ENCODE assay signal across 31 cellular contexts in genomic region chr12:103523771-103524170, GRCh38. TPM values are rescaled to one million over a fixed set of nuclear protein-coding genes. Genes with fewer than 3 reads are reported as not detected.
A peak's percentile ranks its signal among the peaks of the same experiment; 100 is the strongest.
DNase-seq lines count a peak whose midpoint lies in the region; ATAC-seq and TF ChIP-seq lines count a peak whose summit lies in the region.
"Had no signal": no experiment of that assay in that cellular context is flagged by ENCODE, and none has a peak within 500 bp of the region (broad histone marks: within the 10 kb centered on the region; RNA-seq: fewer than 3 reads in every experiment).

No MANE protein-coding gene starts in this region.

- ATAC-seq in left ventricle myocardium superior = no peak
- ATAC-seq: left lung; stimulated activated naive B cell treated with anti-CD40 and anti-IgM and Interleukin-4, amounts not matched to agents 10 μg/mL and 1 μg/mL and 100 μg/mL, for 72 hours; upper lobe of right lung had no signal

- peaks cover 9% of the 10 kb centered on the region for H3K9me3 Mint-ChIP-seq in type B pancreatic cell
- H3K9me3 Mint-ChIP-seq: CD4-positive, alpha-beta T cell; neural crest cell had no signal

- H3K4me3 Mint-ChIP-seq in type B pancreatic cell = no peak overlapping the region
- H3K4me3 Mint-ChIP-seq: activated naive CD8-positive, alpha-beta T cell; CD4-positive, alpha-beta T cell; neural crest cell; stimulated activated naive B cell treated with anti-CD40 and anti-IgM and Interleukin-4, amounts not matched to agents 10 μg/mL and 1 μg/mL and 100 μg/mL, for 72 hours had no signal

- DNase-seq in NCI-H146 (lab: John Stamatoyannopoulos, UW) = peak; percentile 18
- no peak for DNase-seq in NCI-H146 treated with DMSO at 0.1 percent for 48 hours (lab: John Stamatoyannopoulos, UW; ENCODE audit: unreplicated experiment)
- DNase-seq in NCI-H2171 (lab: John Stamatoyannopoulos, UW) = peak; percentile 27
- DNase-seq in type B pancreatic cell (ENCODE audit: extremely low spot score, unreplicated experiment) = no peak
- no peak for DNase-seq in NK-92 (lab: John Stamatoyannopoulos, UW; ENCODE audit: unreplicated experiment)
- no peak for DNase-seq in DMS114 treated with DMSO at 0.1 percent for 48 hours (lab: John Stamatoyannopoulos, UW; ENCODE audit: unreplicated experiment)
- DNase-seq in left ventricle myocardium superior = no peak
- DNase-seq: activated CD4-positive, alpha-beta T cell treated with anti-CD3 and anti-CD28 coated beads for 48 hours; CD4-positive, alpha-beta T cell; colonic mucosa; effector CD4-positive, alpha-beta T cell; EL; GM23248; hypothalamus; IMR-90; left lung; mesendoderm; NCI-H1092; NCI-H82; retina; RPMI8226; stimulated activated naive B cell treated with anti-CD40 and anti-IgM and Interleukin-4, amounts not matched to agents 10 μg/mL and 1 μg/mL and 100 μg/mL, for 72 hours; T-helper 9 cell; upper lobe of right lung had no signal

- H3K27me3 Mint-ChIP-seq in type B pancreatic cell = peaks cover 5% of the 10 kb centered on the region
- H3K27me3 Mint-ChIP-seq: activated naive CD8-positive, alpha-beta T cell had no signal

- peak overlapping the region; percentile 73 for H3K27ac Mint-ChIP-seq in type B pancreatic cell
- H3K27ac Mint-ChIP-seq: activated naive CD8-positive, alpha-beta T cell; CD4-positive, alpha-beta T cell; stimulated activated naive B cell treated with anti-CD40 and anti-IgM and Interleukin-4, amounts not matched to agents 10 μg/mL and 1 μg/mL and 100 μg/mL, for 72 hours had no signal

- H3K36me3 Mint-ChIP-seq in type B pancreatic cell = peaks cover 4% of the 10 kb centered on the region
- H3K36me3 Mint-ChIP-seq: activated naive CD8-positive, alpha-beta T cell had no signal

- peak overlapping the region; percentile 10; the same call in 1 of the 2 replicates for H3K27ac ChIP-seq in VCaP
- H3K27ac ChIP-seq: colonic mucosa, GM23248, left lung, parathyroid adenoma, SJSA1, skin epidermis, upper lobe of right lung had no signal

- H3K4me1 Mint-ChIP-seq in type B pancreatic cell (ENCODE audit: unreplicated experiment) = peaks cover 11% of the 10 kb centered on the region
- H3K4me1 Mint-ChIP-seq: neural crest cell had no signal

- intact Hi-C loops in left ventricle myocardium superior (cut with micrococcal nuclease) = no loop called here

- no peak for TF ChIP-seq CTCF in VCaP (conservative IDR thresholded peaks at IDR 0.05)
- TF ChIP-seq CTCF in type B pancreatic cell (conservative IDR thresholded peaks at IDR 0.05) = no peak

RNA-seq across cellular contexts. Expression of gene C12orf42, which starts 28.0 kb away (rescaled TPM):
- total RNA-seq in type B pancreatic cell (ENCODE audit: low replicate concordance) (not detected in 2 replicates), left ventricle myocardium superior (not detected)
- total RNA-seq: colonic mucosa, glomerular endothelial cell, GM23248, IMR-90, left lung, neural crest cell, SJSA1, upper lobe of right lung had no signal

Comparison
In these comparisons a context has a peak if more than half of its experiments do, and no peak if none do; other contexts are left out.
1. DNase-seq: peak in NCI-H146 (single experiment) and NCI-H2171 (single experiment); none in NCI-H146 treated with DMSO at 0.1 percent for 48 hours (single experiment), type B pancreatic cell (single experiment), NK-92 (single experiment), DMS114 treated with DMSO at 0.1 percent for 48 hours (single experiment) and left ventricle myocardium superior (single experiment).